ENCODE assay signal across 19 cellular contexts in the genomic region with DNA sequence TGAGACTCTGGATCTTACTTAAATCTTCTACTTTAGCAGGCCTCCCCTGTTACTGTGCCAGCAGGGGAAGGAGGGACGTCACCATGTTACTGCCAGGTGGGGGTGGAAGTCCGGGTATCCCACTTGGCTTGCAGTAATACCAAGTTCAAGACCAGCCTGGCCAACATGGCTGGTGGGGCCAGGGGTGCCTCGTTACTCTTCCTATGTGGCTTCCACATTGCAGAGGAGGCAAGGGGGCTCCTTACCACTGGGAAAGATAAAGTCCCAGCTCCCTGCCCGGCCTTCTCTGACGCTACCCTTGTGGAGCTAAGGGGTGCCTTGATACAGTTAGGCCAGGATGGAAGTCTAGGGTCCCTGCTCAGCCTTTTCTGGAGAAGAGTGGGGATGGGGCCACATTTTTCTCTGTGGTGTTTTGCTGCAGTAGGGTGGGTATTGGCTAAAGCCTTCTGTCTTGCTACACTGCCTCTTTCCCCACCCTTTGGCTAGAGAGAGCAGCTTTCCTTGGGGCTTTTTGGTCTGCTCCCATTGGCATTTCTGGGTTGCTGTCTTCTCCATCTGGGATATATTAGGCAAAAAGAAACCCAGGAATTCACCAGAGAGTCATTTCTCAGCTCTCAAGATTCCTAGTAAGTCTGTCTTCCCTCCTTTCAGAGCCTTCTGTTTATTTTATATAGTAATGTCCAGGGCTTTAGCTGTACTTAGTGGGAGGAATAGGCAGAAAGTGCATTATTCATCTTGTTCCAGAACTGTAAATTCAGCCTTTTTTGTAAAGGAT. TPM values are rescaled to one million over a fixed set of nuclear protein-coding genes. Genes with fewer than 3 reads are reported as not detected.
DNase-seq lines count a peak whose midpoint lies in the region; TF ChIP-seq lines count a peak whose summit lies in the region.
"Had no signal": no experiment of that assay in that cellular context is flagged by ENCODE, and none has a peak within 500 bp of the region (broad histone marks: within the 10 kb centered on the region; RNA-seq: fewer than 3 reads in every experiment).

No MANE protein-coding gene starts in this region.

- H3K4me3 ChIP-seq in AG04449 (ENCODE audit: low read depth, low read length) (no peak overlapping the region), GM23248 (no peak overlapping the region)

- POLR2A ChIA-PET in AG04449 (lab: Yijun Ruan, JAX) = interaction anchor here (1.1 to 1.2 kb wide), 2 partner anchors 22 to 162 kb away, joined by 3 to 4 read pairs; a partner anchor contains a TSS

- DNase-seq in AG04449 (ENCODE audit: low read depth, low spot score) (peak; percentile 46), GM23248 (peak; percentile 25), epithelial cell of prostate (ENCODE audit: low read depth, low spot score) (no peak), posterior vena cava (ENCODE audit: low spot score) (peak; percentile 30), NCI-H2171 (lab: John Stamatoyannopoulos, UW) (no peak), NCI-H446 (lab: John Stamatoyannopoulos, UW) (no peak), AG08395 (ENCODE audit: low spot score) (no peak)
- no peak for DNase-seq in activated CD8-positive, alpha-beta memory T cell treated with anti-CD3 and anti-CD28 coated beads, Interleukin-2, amount 50 U/mL, for 48 hours
- DNase-seq: Calu3; CD4-positive, alpha-beta T cell; HFFc6; NCI-H1092 treated with DMSO at 0.1 percent for 48 hours; NCI-H1694; PC-3; SK-N-SH had no signal

- TF ChIP-seq CTCF in AG04449 (IDR thresholded peaks at IDR 0.05; ENCODE audit: insufficient read depth, low read length, missing control alignments) = no peak

- H3K4me2 ChIP-seq in GM23248 (ENCODE audit: unreplicated experiment) = no peak overlapping the region
- H3K4me2 ChIP-seq: KMS-11, SK-N-SH had no signal

- H3K79me2 ChIP-seq in GM23248 (ENCODE audit: insufficient read depth) = no peaks in the 10 kb centered on the region

- intact Hi-C loops in posterior vena cava (cut with DNase I) = no loop called here

- no peaks in the 10 kb centered on the region for H3K27me3 ChIP-seq in GM23248 (replicated peaks; ENCODE audit: insufficient read depth)

- H3K9ac ChIP-seq in GM23248 = no peak overlapping the region
- H3K9ac ChIP-seq: KMS-11, SK-N-SH had no signal

- H3F3A ChIP-seq in GM23248 (ENCODE audit: insufficient read depth) = no peaks in the 10 kb centered on the region

- no peaks in the 10 kb centered on the region for H3K9me2 ChIP-seq in GM23248 (ENCODE audit: insufficient read depth)
- H3K9me2 ChIP-seq: SK-N-SH had no signal

- peaks cover 26% of the 10 kb centered on the region for H3K36me3 ChIP-seq in GM23248 (ENCODE audit: low read depth)

- H2AFZ ChIP-seq in GM23248 = no peak overlapping the region

- CTCF ChIA-PET in AG04449 (lab: Yijun Ruan, JAX) = interaction anchor here (0.7 to 1.6 kb wide), 4 partner anchors 14 to 176 kb away, joined by 3 to 5 read pairs (median 3); no protein-coding TSS in a partner anchor

- H3K9me3 ChIP-seq in GM23248 (ENCODE audit: low read depth) = no peaks in the 10 kb centered on the region
- H3K9me3 ChIP-seq: SK-N-SH had no signal

- in situ Hi-C loops in GM23248 (cut with MboI) = no loop called here

- 95 to 96% methylated on average over 5 of the region's 5 CpGs for WGBS in GM23248 (ENCODE audit: low coverage in 1 of 2, low lambda C conversion rate in 2 of 2, missing lambda C conversion rate in 2 of 2), 2 experiments

- no peaks in the 10 kb centered on the region for H4K20me1 ChIP-seq in GM23248 (ENCODE audit: insufficient read depth)

- H3K27ac ChIP-seq in GM23248 = no peak overlapping the region
- peak overlapping the region; percentile 68 for H3K27ac ChIP-seq in epithelial cell of prostate
- H3K27ac ChIP-seq: 22Rv1, KMS-11 had no signal

- no peaks in the 10 kb centered on the region for H3K4me1 ChIP-seq in GM23248 (ENCODE audit: insufficient read depth)

RNA-seq across cellular contexts. Expression of a gene that starts 21.9 kb away (rescaled TPM):
- total RNA-seq in GM23248 (2014; rRNA removed; shearing (Covaris generic)) = 15.4 and 23.8 TPM in 2 replicates
- polyA plus RNA-seq in GM23248 (2016; fragmentation: Nextera tagmentation; extraction: Ambion mirVana) = 12.8 and 15.3 TPM in 2 replicates
- 10 to 100 TPM; 11.2 to 13.1 TPM for total RNA-seq in posterior vena cava

RNA-seq across cellular contexts. Expression of a gene that starts 22.1 kb away (rescaled TPM):
- 46.0 and 68.6 TPM in 2 replicates for total RNA-seq in GM23248 (2014; rRNA removed; shearing (Covaris generic))
- 15.6 and 20.4 TPM in 2 replicates for polyA plus RNA-seq in GM23248 (2016; fragmentation: Nextera tagmentation; extraction: Ambion mirVana)
- total RNA-seq in posterior vena cava = 10 to 100 TPM; 29.2 TPM

RNA-seq across cellular contexts. Expression of a gene that starts 33.7 kb away (rescaled TPM):
- total RNA-seq in GM23248 (2014; rRNA removed; shearing (Covaris generic)) = 223 and 249 TPM in 2 replicates
- polyA plus RNA-seq in GM23248 (2016; fragmentation: Nextera tagmentation; extraction: Ambion mirVana) = 346 and 384 TPM in 2 replicates
- 10 to 100 TPM; 56.6 to 72.1 TPM for total RNA-seq in posterior vena cava

RNA-seq across cellular contexts. Expression of a gene that starts 42.0 kb away (rescaled TPM):
- total RNA-seq in GM23248 (2014; rRNA removed; shearing (Covaris generic)) = not detected in 2 replicates
- polyA plus RNA-seq in GM23248 (2016; fragmentation: Nextera tagmentation; extraction: Ambion mirVana) = 0.31 TPM in 1 of 2 replicates, not detected in the other
- total RNA-seq in posterior vena cava = not detected
- total RNA-seq: H1, PC-3, Right ventricle myocardium inferior had no signal

RNA-seq across cellular contexts. Expression of a gene that starts 48.7 kb away (rescaled TPM):
- total RNA-seq in GM23248 (2014; rRNA removed; shearing (Covaris generic)) = 96.8 and 125 TPM in 2 replicates
- 117 and 118 TPM in 2 replicates for polyA plus RNA-seq in GM23248 (2016; fragmentation: Nextera tagmentation; extraction: Ambion mirVana)
- total RNA-seq in posterior vena cava = 100 to 1,000 TPM in 1 of 2 donors, 10 to 100 TPM in 1; 87.2 to 107 TPM

Comparison
In these comparisons a context has a peak if more than half of its experiments do, and no peak if none do; other contexts are left out.
1. DNase-seq: peak in AG04449 (single experiment), GM23248 (single experiment) and posterior vena cava (single experiment); none in epithelial cell of prostate (single experiment), NCI-H2171 (single experiment), NCI-H446 (0 of 2), AG08395 (single experiment) and activated CD8-positive, alpha-beta memory T cell treated with anti-CD3 and anti-CD28 coated beads, Interleukin-2, amount 50 U/mL, for 48 hours (single experiment).